ENCODE assay signal across 8 cellular contexts in the genomic region with DNA sequence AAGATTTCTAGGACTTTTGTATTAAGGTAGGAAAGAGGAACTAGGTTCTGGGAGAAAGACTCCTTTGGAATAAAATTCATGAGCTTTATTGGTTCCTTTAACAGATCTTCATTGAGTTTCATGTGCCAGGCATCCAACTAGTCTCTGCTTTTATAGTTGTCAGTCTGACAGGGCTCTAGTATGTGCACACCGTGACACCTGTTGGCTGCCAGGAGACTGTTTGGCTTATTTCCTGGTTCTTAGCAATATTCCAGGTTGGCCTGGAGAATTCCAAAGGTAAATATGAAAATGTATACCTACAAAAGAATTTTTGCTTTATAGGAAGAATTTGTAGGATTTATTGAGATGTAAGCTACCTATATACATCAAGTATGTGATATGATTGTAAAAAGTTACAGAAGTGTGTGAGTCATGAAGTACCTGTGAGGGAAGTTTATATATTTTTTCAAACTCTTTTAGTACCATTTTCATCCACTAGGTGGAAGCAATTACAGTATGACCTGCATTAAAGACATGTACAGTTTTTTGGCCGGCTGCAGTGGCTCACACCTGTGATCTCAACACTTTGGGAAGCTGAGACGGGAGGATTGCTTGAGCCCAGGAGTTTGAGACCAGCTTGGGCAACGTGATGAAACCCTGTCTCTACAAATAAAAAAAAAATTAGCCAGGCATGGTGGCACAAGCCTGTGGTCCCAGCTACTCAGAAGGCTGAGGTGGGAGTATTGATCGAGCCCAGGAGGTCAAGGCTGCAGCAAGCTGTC. TPM values are rescaled to one million over a fixed set of nuclear protein-coding genes. Genes with fewer than 3 reads are reported as not detected.
DNase-seq lines count a peak whose midpoint lies in the region; ATAC-seq and TF ChIP-seq lines count a peak whose summit lies in the region.

No MANE protein-coding gene starts in this region.

- no peak overlapping the region for H3K27ac Mint-ChIP-seq in effector memory CD8-positive, alpha-beta T cell

- no peak overlapping the region for H3K4me3 Mint-ChIP-seq in effector memory CD8-positive, alpha-beta T cell

- ATAC-seq in GM18499 (IDR thresholded peaks at IDR 0.05; ENCODE audit: insufficient read depth, unreplicated experiment), result peak; percentile 86
- peak; percentile 77 for ATAC-seq in HG02759 (IDR thresholded peaks at IDR 0.05; ENCODE audit: unreplicated experiment)
- ATAC-seq in effector memory CD8-positive, alpha-beta T cell (replicated peaks), result peak; percentile 67

- in situ Hi-C loops in SK-MEL-5 (cut with HindIII; ENCODE audit: low pct_unique_long_range_greater_than_20kb, low sequenced_read_pairs), result no loop called here

- no peak overlapping the region for H3K4me3 ChIP-seq in NB4 (ENCODE audit: low read depth, low read length)

- DNase-seq in AG20443 (ENCODE audit: low spot score), result peak; percentile 56
- DNase-seq in NB4 (ENCODE audit: low read depth), result peak; percentile 63
- peak; percentile 69 for DNase-seq in SK-MEL-5 (ENCODE audit: low read depth, low spot score)
- DNase-seq in effector memory CD8-positive, alpha-beta T cell, result peak in 1 of 3 experiments; percentile 3
- DNase-seq in midbrain (lab: John Stamatoyannopoulos, UW), result peak; percentile 46
- no peak for DNase-seq in ecto neural progenitor cell (ENCODE audit: low spot score)

- no peak for TF ChIP-seq POLR2A in NB4 (IDR thresholded peaks at IDR 0.05; ENCODE audit: extremely low read depth, insufficient read length)

- H3K36me3 Mint-ChIP-seq in effector memory CD8-positive, alpha-beta T cell (ENCODE audit: insufficient read depth), result peaks cover 28% of the 10 kb centered on the region

- no peaks in the 10 kb centered on the region for H3K4me1 Mint-ChIP-seq in effector memory CD8-positive, alpha-beta T cell (ENCODE audit: low read depth in 2 of 2)

- TF ChIP-seq CTCF in NB4 (IDR thresholded peaks at IDR 0.05; ENCODE audit: low read depth, low read length), result peak; percentile 15

- H3K27me3 Mint-ChIP-seq in effector memory CD8-positive, alpha-beta T cell, result no peaks in the 10 kb centered on the region

- no peaks in the 10 kb centered on the region for H3K9me3 Mint-ChIP-seq in effector memory CD8-positive, alpha-beta T cell

RNA-seq across cellular contexts. Expression of gene NDUFAF5, which starts 35.2 kb away (rescaled TPM):
- total RNA-seq in SK-MEL-5 (2014; rRNA removed; shearing (Covaris generic)), result 30.3 and 30.5 TPM in 2 replicates
- 13.8 and 18.7 TPM in 2 replicates for polyA plus RNA-seq in SK-MEL-5 (2015; cell fraction: cytosol; rRNA removed)
- 48.2 and 113 TPM in 2 replicates for polyA plus RNA-seq in SK-MEL-5 (2015; cell fraction: nucleus; rRNA removed)

RNA-seq across cellular contexts. Expression of gene ESF1, which starts 35.3 kb away (rescaled TPM):
- 22.8 and 24.9 TPM in 2 replicates for total RNA-seq in SK-MEL-5 (2014; rRNA removed; shearing (Covaris generic))
- 14.6 and 18.8 TPM in 2 replicates for polyA plus RNA-seq in SK-MEL-5 (2015; cell fraction: cytosol; rRNA removed)
- polyA plus RNA-seq in SK-MEL-5 (2015; cell fraction: nucleus; rRNA removed), result 35.0 and 37.5 TPM in 2 replicates
